ENCODE assay signal across 9 cellular contexts in the genomic region with DNA sequence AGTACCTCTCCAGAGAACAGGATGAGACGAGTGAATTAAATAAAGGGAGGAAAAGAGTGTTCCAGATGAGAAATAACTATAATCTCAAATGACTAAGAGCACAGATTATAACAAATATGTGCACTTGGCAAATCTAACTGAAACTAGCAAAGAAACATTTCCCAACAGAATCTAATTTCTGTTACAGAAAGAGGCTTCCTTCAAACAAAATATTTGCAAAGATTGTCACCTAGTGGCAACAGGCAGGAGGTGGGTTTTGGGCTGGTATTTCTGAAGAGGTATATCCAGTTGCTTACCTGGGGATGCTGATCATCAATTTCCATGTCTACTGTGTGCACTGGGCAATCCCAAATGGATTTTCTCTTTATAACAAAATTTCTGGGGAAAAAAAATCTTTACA. TPM values are rescaled to one million over a fixed set of nuclear protein-coding genes. Genes with fewer than 3 reads are reported as not detected.
DNase-seq lines count a peak whose midpoint lies in the region; ATAC-seq and TF ChIP-seq lines count a peak whose summit lies in the region.
"Had no signal": no experiment of that assay in that cellular context is flagged by ENCODE, and none has a peak within 500 bp of the region (broad histone marks: within the 10 kb centered on the region; RNA-seq: fewer than 3 reads in every experiment).

No MANE protein-coding gene starts in this region.

- peak; percentile 31 for TF ChIP-seq CTCF in HFF-Myc (IDR thresholded peaks at IDR 0.05; ENCODE audit: low read depth, low read length, missing control alignments)

- intact Hi-C loops in activated T-helper 1 cell treated with anti-CD3 and anti-CD28 coated beads, Interleukin-12 subunit alpha, Interleukin-12 subunit beta, Interleukin-2, Interleukin-4 antibody, amounts not matched to agents 30 ng/mL and 10 ng/mL and 1 ng/mL, durations not matched to agents 14 hours and 24 hours and 36 hours (cut with micrococcal nuclease), result no loop called here

- peaks cover 5% of the 10 kb centered on the region for H3K4me1 Mint-ChIP-seq in activated T-helper 1 cell treated with anti-CD3 and anti-CD28 coated beads, Interleukin-12 subunit alpha, Interleukin-12 subunit beta, Interleukin-2, Interleukin-4 antibody, amounts not matched to agents 30 ng/mL and 10 ng/mL and 1 ng/mL, durations not matched to agents 14 hours and 24 hours and 36 hours (ENCODE audit: low read depth)
- peaks cover 7 to 12% of the 10 kb centered on the region in 2 donors for H3K4me1 Mint-ChIP-seq in stimulated activated naive B cell treated with anti-CD40 and anti-IgM and Interleukin-4, amounts not matched to agents 10 μg/mL and 1 μg/mL and 100 μg/mL, for 72 hours
- H3K4me1 Mint-ChIP-seq in activated T-helper 17 cell treated with anti-CD3 and anti-CD28 coated beads, Interleukin-2, amount 50 U/mL, for 72 hours, result peaks cover 10% of the 10 kb centered on the region

- no peaks in the 10 kb centered on the region for H3K9me3 Mint-ChIP-seq in activated T-helper 1 cell treated with anti-CD3 and anti-CD28 coated beads, Interleukin-12 subunit alpha, Interleukin-12 subunit beta, Interleukin-2, Interleukin-4 antibody, amounts not matched to agents 30 ng/mL and 10 ng/mL and 1 ng/mL, durations not matched to agents 14 hours and 24 hours and 36 hours
- no peaks in the 10 kb centered on the region for H3K9me3 Mint-ChIP-seq in stimulated activated naive B cell treated with anti-CD40 and anti-IgM and Interleukin-4, amounts not matched to agents 10 μg/mL and 1 μg/mL and 100 μg/mL, for 72 hours
- no peaks in the 10 kb centered on the region for H3K9me3 Mint-ChIP-seq in activated T-helper 17 cell treated with anti-CD3 and anti-CD28 coated beads, Interleukin-2, amount 50 U/mL, for 72 hours
- H3K9me3 Mint-ChIP-seq: activated CD8-positive, alpha-beta T cell treated with anti-CD3 and anti-CD28 coated beads for 36 hours had no signal

- no peak for ATAC-seq in stimulated activated naive B cell treated with anti-CD40 and anti-IgM and Interleukin-4, amounts not matched to agents 10 μg/mL and 1 μg/mL and 100 μg/mL, for 72 hours (replicated peaks)
- no peak for ATAC-seq in activated T-helper 17 cell treated with anti-CD3 and anti-CD28 coated beads, Interleukin-2, amount 50 U/mL, for 72 hours (replicated peaks)
- ATAC-seq: activated CD8-positive, alpha-beta T cell treated with anti-CD3 and anti-CD28 coated beads for 36 hours had no signal

- H3K27ac Mint-ChIP-seq in activated T-helper 1 cell treated with anti-CD3 and anti-CD28 coated beads, Interleukin-12 subunit alpha, Interleukin-12 subunit beta, Interleukin-2, Interleukin-4 antibody, amounts not matched to agents 30 ng/mL and 10 ng/mL and 1 ng/mL, durations not matched to agents 14 hours and 24 hours and 36 hours, result no peak overlapping the region
- H3K27ac Mint-ChIP-seq in stimulated activated naive B cell treated with anti-CD40 and anti-IgM and Interleukin-4, amounts not matched to agents 10 μg/mL and 1 μg/mL and 100 μg/mL, for 72 hours, result no peak overlapping the region
- H3K27ac Mint-ChIP-seq in activated T-helper 17 cell treated with anti-CD3 and anti-CD28 coated beads, Interleukin-2, amount 50 U/mL, for 72 hours, result no peak overlapping the region
- H3K27ac Mint-ChIP-seq: activated CD8-positive, alpha-beta T cell treated with anti-CD3 and anti-CD28 coated beads for 36 hours had no signal

- no peak overlapping the region for H3K4me3 Mint-ChIP-seq in activated T-helper 1 cell treated with anti-CD3 and anti-CD28 coated beads, Interleukin-12 subunit alpha, Interleukin-12 subunit beta, Interleukin-2, Interleukin-4 antibody, amounts not matched to agents 30 ng/mL and 10 ng/mL and 1 ng/mL, durations not matched to agents 14 hours and 24 hours and 36 hours
- no peak overlapping the region for H3K4me3 Mint-ChIP-seq in stimulated activated naive B cell treated with anti-CD40 and anti-IgM and Interleukin-4, amounts not matched to agents 10 μg/mL and 1 μg/mL and 100 μg/mL, for 72 hours
- H3K4me3 Mint-ChIP-seq in activated T-helper 17 cell treated with anti-CD3 and anti-CD28 coated beads, Interleukin-2, amount 50 U/mL, for 72 hours, result no peak overlapping the region
- H3K4me3 Mint-ChIP-seq: activated CD8-positive, alpha-beta T cell treated with anti-CD3 and anti-CD28 coated beads for 36 hours had no signal

- no peak overlapping the region for H3K4me3 ChIP-seq in HFF-Myc (replicated peaks; ENCODE audit: low read depth, low read length)

- peaks cover 45% of the 10 kb centered on the region for H3K27me3 Mint-ChIP-seq in activated T-helper 1 cell treated with anti-CD3 and anti-CD28 coated beads, Interleukin-12 subunit alpha, Interleukin-12 subunit beta, Interleukin-2, Interleukin-4 antibody, amounts not matched to agents 30 ng/mL and 10 ng/mL and 1 ng/mL, durations not matched to agents 14 hours and 24 hours and 36 hours (ENCODE audit: insufficient read depth)
- H3K27me3 Mint-ChIP-seq in stimulated activated naive B cell treated with anti-CD40 and anti-IgM and Interleukin-4, amounts not matched to agents 10 μg/mL and 1 μg/mL and 100 μg/mL, for 72 hours, result peaks cover 27 to 29% of the 10 kb centered on the region in 2 donors
- H3K27me3 Mint-ChIP-seq in activated T-helper 17 cell treated with anti-CD3 and anti-CD28 coated beads, Interleukin-2, amount 50 U/mL, for 72 hours, result peaks cover 23% of the 10 kb centered on the region

- no peaks in the 10 kb centered on the region for H3K36me3 Mint-ChIP-seq in activated T-helper 1 cell treated with anti-CD3 and anti-CD28 coated beads, Interleukin-12 subunit alpha, Interleukin-12 subunit beta, Interleukin-2, Interleukin-4 antibody, amounts not matched to agents 30 ng/mL and 10 ng/mL and 1 ng/mL, durations not matched to agents 14 hours and 24 hours and 36 hours (ENCODE audit: low read depth)
- H3K36me3 Mint-ChIP-seq in stimulated activated naive B cell treated with anti-CD40 and anti-IgM and Interleukin-4, amounts not matched to agents 10 μg/mL and 1 μg/mL and 100 μg/mL, for 72 hours, result no peaks in the 10 kb centered on the region
- H3K36me3 Mint-ChIP-seq in activated T-helper 17 cell treated with anti-CD3 and anti-CD28 coated beads, Interleukin-2, amount 50 U/mL, for 72 hours (ENCODE audit: low read depth), result peaks cover under 1% of the 10 kb centered on the region

- peak; percentile 27 for DNase-seq in Daoy (ENCODE audit: low read depth)
- no peak for DNase-seq in HFF-Myc (ENCODE audit: extremely low read depth, low read depth)
- DNase-seq in amniotic epithelial cell (ENCODE audit: low read depth), result peak; percentile 84
- peak; percentile 60 for DNase-seq in left kidney (ENCODE audit: low read depth, low spot score)
- no peak for DNase-seq in activated T-helper 1 cell treated with anti-CD3 and anti-CD28 coated beads, Interleukin-12 subunit alpha, Interleukin-12 subunit beta, Interleukin-2, Interleukin-4 antibody, amounts not matched to agents 30 ng/mL and 10 ng/mL and 1 ng/mL, durations not matched to agents 14 hours and 24 hours and 36 hours (ENCODE audit: low spot score)
- no peak for DNase-seq in stimulated activated naive B cell treated with anti-CD40 and anti-IgM and Interleukin-4, amounts not matched to agents 10 μg/mL and 1 μg/mL and 100 μg/mL, for 72 hours
- no peak for DNase-seq in activated T-cell treated with anti-CD3 and anti-CD28 coated beads, Interleukin-2, amount 50 U/mL, for 48 hours
- DNase-seq: activated CD8-positive, alpha-beta T cell treated with anti-CD3 and anti-CD28 coated beads for 36 hours had no signal

RNA-seq across cellular contexts. Expression of a gene that starts 5.6 kb away (rescaled TPM):
- 172 and 182 TPM in 2 replicates for total RNA-seq in Daoy (2014; rRNA removed; shearing (Covaris generic))
- 34.1 and 41.0 TPM in 2 replicates for total RNA-seq in activated T-helper 1 cell treated with anti-CD3 and anti-CD28 coated beads, Interleukin-12 subunit alpha, Interleukin-12 subunit beta, Interleukin-2, Interleukin-4 antibody, amounts not matched to agents 30 ng/mL and 10 ng/mL and 1 ng/mL, durations not matched to agents 14 hours and 24 hours and 36 hours
- 10 to 100 TPM; 22.8 to 38.4 TPM for total RNA-seq in activated T-helper 17 cell treated with anti-CD3 and anti-CD28 coated beads, Interleukin-2, amount 50 U/mL, for 72 hours

RNA-seq across cellular contexts. Expression of a gene that starts 59.1 kb away (rescaled TPM):
- total RNA-seq in Daoy (2014; rRNA removed; shearing (Covaris generic)), result 9.3 and 13.3 TPM in 2 replicates
- total RNA-seq in activated T-helper 1 cell treated with anti-CD3 and anti-CD28 coated beads, Interleukin-12 subunit alpha, Interleukin-12 subunit beta, Interleukin-2, Interleukin-4 antibody, amounts not matched to agents 30 ng/mL and 10 ng/mL and 1 ng/mL, durations not matched to agents 14 hours and 24 hours and 36 hours, result 214 and 216 TPM in 2 replicates
- total RNA-seq in activated T-helper 17 cell treated with anti-CD3 and anti-CD28 coated beads, Interleukin-2, amount 50 U/mL, for 72 hours, result 100 to 1,000 TPM; 229 to 244 TPM

Comparison
In these comparisons a context has a peak if more than half of its experiments do, and no peak if none do; other contexts are left out.
1. DNase-seq: peak in Daoy (single experiment), amniotic epithelial cell (single experiment) and left kidney (single experiment); none in HFF-Myc (single experiment), activated T-helper 1 cell treated with anti-CD3 and anti-CD28 coated beads, Interleukin-12 subunit alpha, Interleukin-12 subunit beta, Interleukin-2, Interleukin-4 antibody, amounts not matched to agents 30 ng/mL and 10 ng/mL and 1 ng/mL, durations not matched to agents 14 hours and 24 hours and 36 hours (single experiment), stimulated activated naive B cell treated with anti-CD40 and anti-IgM and Interleukin-4, amounts not matched to agents 10 μg/mL and 1 μg/mL and 100 μg/mL, for 72 hours (single experiment) and activated T-cell treated with anti-CD3 and anti-CD28 coated beads, Interleukin-2, amount 50 U/mL, for 48 hours (0 of 2).
2. RNA of a gene that starts 59.1 kb away (total RNA-seq): 229 to 244 TPM in activated T-helper 17 cell treated with anti-CD3 and anti-CD28 coated beads, Interleukin-2, amount 50 U/mL, for 72 hours and 214 to 216 TPM in activated T-helper 1 cell treated with anti-CD3 and anti-CD28 coated beads, Interleukin-12 subunit alpha, Interleukin-12 subunit beta, Interleukin-2, Interleukin-4 antibody, amounts not matched to agents 30 ng/mL and 10 ng/mL and 1 ng/mL, durations not matched to agents 14 hours and 24 hours and 36 hours; 9.3 to 13.3 TPM in Daoy; every median in the first group is over 10 times any median in the second.